31 cellular contexts compared by ENCODE assay signal in genomic region chrX:102983205-102983604, GRCh38. TPM values are rescaled to one million over a fixed set of nuclear protein-coding genes. Genes with fewer than 3 reads are reported as not detected.
"Had no signal": no experiment of that assay in that cellular context is flagged by ENCODE, and none has a peak within 500 bp of the region (broad histone marks: within the 10 kb centered on the region; RNA-seq: fewer than 3 reads in every experiment).

No MANE protein-coding gene starts in this region.

- H3K4me1 ChIP-seq: ascending aorta, esophagus squamous epithelium, gastroesophageal sphincter, heart right ventricle had no signal

- FAIRE-seq: colon had no signal

- H3K4me3 ChIP-seq: ascending aorta, esophagus squamous epithelium, gastroesophageal sphincter, heart right ventricle had no signal

- H3K4me1 Mint-ChIP-seq: activated CD4-positive, alpha-beta T cell treated with anti-CD3 and anti-CD28 coated beads for 36 hours; activated CD4-positive, alpha-beta T cell treated with anti-CD3 and anti-CD28 coated beads, Interleukin-2, amount 10 ng/mL, durations not matched to agents 24 days and 14 days; activated naive CD4-positive, alpha-beta T cell treated with anti-CD3 and anti-CD28 coated beads, Interleukin-2, amount 10 ng/mL, durations not matched to agents 7 days and 5 days; activated naive CD8-positive, alpha-beta T cell treated with anti-CD3 and anti-CD28 coated beads, Interleukin-2, amount 10 ng/mL, durations not matched to agents 7 days and 5 days; T-helper 17 cell had no signal

- H3K27me3 ChIP-seq: ascending aorta, brain microvascular endothelial cell, esophagus squamous epithelium, gastroesophageal sphincter had no signal

- H3K36me3 Mint-ChIP-seq: activated CD4-positive, alpha-beta memory T cell treated with anti-CD3 and anti-CD28 coated beads for 36 hours; activated naive CD4-positive, alpha-beta T cell treated with anti-CD3 and anti-CD28 coated beads, Interleukin-2, amount 10 ng/mL, durations not matched to agents 7 days and 5 days; activated naive CD4-positive, alpha-beta T cell treated with anti-CD3 and anti-CD28 coated beads, Interleukin-2, amount 50 U/mL, for 72 hours; activated naive CD8-positive, alpha-beta T cell treated with anti-CD3 and anti-CD28 coated beads, Interleukin-2, amount 10 ng/mL, durations not matched to agents 7 days and 5 days had no signal

- H3K27ac Mint-ChIP-seq: activated CD4-positive, alpha-beta memory T cell treated with anti-CD3 and anti-CD28 coated beads for 36 hours; activated CD4-positive, alpha-beta T cell treated with anti-CD3 and anti-CD28 coated beads for 36 hours; activated CD4-positive, alpha-beta T cell treated with anti-CD3 and anti-CD28 coated beads, Interleukin-2, amount 10 ng/mL, durations not matched to agents 24 days and 14 days; activated naive CD4-positive, alpha-beta T cell treated with anti-CD3 and anti-CD28 coated beads, Interleukin-2, amount 10 ng/mL, durations not matched to agents 7 days and 5 days; activated naive CD4-positive, alpha-beta T cell treated with anti-CD3 and anti-CD28 coated beads, Interleukin-2, amount 50 U/mL, for 72 hours; activated naive CD8-positive, alpha-beta T cell treated with anti-CD3 and anti-CD28 coated beads, Interleukin-2, amount 10 ng/mL, durations not matched to agents 7 days and 5 days; activated T-cell treated with anti-CD3 and anti-CD28 coated beads, Interleukin-2, amount 50 U/mL, for 24 hours; activated T-cell treated with anti-CD3 and anti-CD28 coated beads, Interleukin-2, amount 50 U/mL, for 72 hours; effector memory CD8-positive, alpha-beta T cell; T-helper 17 cell; T-helper 2 cell treated with Interferon-gamma antibody and Interleukin-4, amounts not matched to agents 5 μg/mL and 100 μg/mL, for 36 hours had no signal

- H3K27ac ChIP-seq: ascending aorta, brain microvascular endothelial cell, esophagus squamous epithelium, gastroesophageal sphincter, heart right ventricle had no signal

- H3K9me3 ChIP-seq: ascending aorta, esophagus squamous epithelium, gastroesophageal sphincter, heart right ventricle had no signal

- H3K9me3 Mint-ChIP-seq: activated CD4-positive, alpha-beta memory T cell treated with anti-CD3 and anti-CD28 coated beads for 36 hours; activated CD4-positive, alpha-beta T cell treated with anti-CD3 and anti-CD28 coated beads, Interleukin-2, amount 10 ng/mL, durations not matched to agents 24 days and 14 days; activated naive CD4-positive, alpha-beta T cell treated with anti-CD3 and anti-CD28 coated beads, Interleukin-2, amount 10 ng/mL, durations not matched to agents 7 days and 5 days; activated naive CD4-positive, alpha-beta T cell treated with anti-CD3 and anti-CD28 coated beads, Interleukin-2, amount 50 U/mL, for 72 hours; activated naive CD8-positive, alpha-beta T cell treated with anti-CD3 and anti-CD28 coated beads, Interleukin-2, amount 10 ng/mL, durations not matched to agents 7 days and 5 days; activated T-cell treated with anti-CD3 and anti-CD28 coated beads, Interleukin-2, amount 50 U/mL, for 24 hours; activated T-cell treated with anti-CD3 and anti-CD28 coated beads, Interleukin-2, amount 50 U/mL, for 72 hours; effector memory CD8-positive, alpha-beta T cell; T-helper 2 cell treated with Interferon-gamma antibody and Interleukin-4, amounts not matched to agents 5 μg/mL and 100 μg/mL, for 36 hours had no signal

- H3K27me3 Mint-ChIP-seq: activated CD4-positive, alpha-beta memory T cell treated with anti-CD3 and anti-CD28 coated beads for 36 hours; activated CD4-positive, alpha-beta T cell treated with anti-CD3 and anti-CD28 coated beads for 36 hours; activated CD4-positive, alpha-beta T cell treated with anti-CD3 and anti-CD28 coated beads, Interleukin-2, amount 10 ng/mL, durations not matched to agents 24 days and 14 days; activated naive CD4-positive, alpha-beta T cell treated with anti-CD3 and anti-CD28 coated beads, Interleukin-2, amount 10 ng/mL, durations not matched to agents 7 days and 5 days; activated naive CD8-positive, alpha-beta T cell treated with anti-CD3 and anti-CD28 coated beads, Interleukin-2, amount 10 ng/mL, durations not matched to agents 7 days and 5 days; effector memory CD8-positive, alpha-beta T cell; T-helper 17 cell had no signal

- DNase-seq: activated CD4-positive, alpha-beta memory T cell treated with anti-CD3 and anti-CD28 coated beads for 36 hours; activated CD4-positive, alpha-beta T cell treated with anti-CD3 and anti-CD28 coated beads for 36 hours; activated CD4-positive, alpha-beta T cell treated with anti-CD3 and anti-CD28 coated beads, Interleukin-2, amount 10 ng/mL, durations not matched to agents 24 days and 14 days; activated CD4-positive, CD25-positive, alpha-beta regulatory T cell; activated CD4-positive, CD25-positive, alpha-beta regulatory T cell treated with anti-CD3 and anti-CD28 coated beads, Interleukin-2, amount 50 U/mL, for 72 hours; activated CD8-positive, alpha-beta memory T cell treated with anti-CD3 and anti-CD28 coated beads, Interleukin-2, amount 50 U/mL, for 48 hours; activated gamma-delta T cell; activated naive CD4-positive, alpha-beta T cell; activated naive CD4-positive, alpha-beta T cell treated with anti-CD3 and anti-CD28 coated beads, Interleukin-2, amount 10 ng/mL, durations not matched to agents 7 days and 5 days; activated naive CD8-positive, alpha-beta T cell treated with anti-CD3 and anti-CD28 coated beads, Interleukin-2, amount 10 ng/mL, durations not matched to agents 7 days and 5 days; activated T-cell treated with anti-CD3 and anti-CD28 coated beads for 4 hours; activated T-cell treated with anti-CD3 and anti-CD28 coated beads, Interleukin-2, amount 50 U/mL, for 24 hours; activated T-cell treated with anti-CD3 and anti-CD28 coated beads, Interleukin-2, amount 50 U/mL, for 72 hours; brain microvascular endothelial cell; caudate nucleus; cortex of kidney; dermis blood vessel endothelial cell; effector CD4-positive, alpha-beta T cell; effector memory CD8-positive, alpha-beta T cell; erythroblast; esophagus squamous epithelium; foreskin melanocyte; heart right ventricle; T-helper 1 cell; T-helper 17 cell; T1000 had no signal

- H3K4me3 Mint-ChIP-seq: activated CD4-positive, alpha-beta memory T cell treated with anti-CD3 and anti-CD28 coated beads for 36 hours; activated CD4-positive, alpha-beta T cell treated with anti-CD3 and anti-CD28 coated beads for 36 hours; activated CD4-positive, alpha-beta T cell treated with anti-CD3 and anti-CD28 coated beads, Interleukin-2, amount 10 ng/mL, durations not matched to agents 24 days and 14 days; activated naive CD4-positive, alpha-beta T cell treated with anti-CD3 and anti-CD28 coated beads, Interleukin-2, amount 10 ng/mL, durations not matched to agents 7 days and 5 days; activated naive CD8-positive, alpha-beta T cell treated with anti-CD3 and anti-CD28 coated beads, Interleukin-2, amount 10 ng/mL, durations not matched to agents 7 days and 5 days; activated T-cell treated with anti-CD3 and anti-CD28 coated beads, Interleukin-2, amount 50 U/mL, for 24 hours; activated T-cell treated with anti-CD3 and anti-CD28 coated beads, Interleukin-2, amount 50 U/mL, for 72 hours; effector memory CD8-positive, alpha-beta T cell; T-helper 17 cell; T-helper 2 cell treated with Interferon-gamma antibody and Interleukin-4, amounts not matched to agents 5 μg/mL and 100 μg/mL, for 36 hours had no signal

- H3K36me3 ChIP-seq: ascending aorta, brain microvascular endothelial cell, esophagus squamous epithelium, gastroesophageal sphincter, heart right ventricle had no signal

RNA-seq across cellular contexts. Expression of gene RAB40AL, which starts 46.1 kb away (rescaled TPM):
- total RNA-seq: activated CD4-positive, alpha-beta memory T cell treated with anti-CD3 and anti-CD28 coated beads for 36 hours; activated CD4-positive, alpha-beta T cell treated with anti-CD3 and anti-CD28 coated beads for 36 hours; ascending aorta; dermis blood vessel endothelial cell had no signal
